ENCODE assay signal across 1 cellular context in genomic region chr1:231603598-231604275, GRCh38.
A peak's percentile ranks its signal among the peaks of the same experiment; 100 is the strongest.
TF ChIP-seq lines count a peak whose summit lies in the region.

No MANE protein-coding gene starts in this region.

TF ChIP-seq in HEK293, 187 proteins besides CTCF, POLR2A, EP300 and RAD21 (continued from another document and continues in another):
- TF ChIP-seq ZNF521 (tag by site-specific recombination; IDR thresholded peaks at IDR 0.05) = no peak
- no peak for TF ChIP-seq OVOL3 (tag by site-specific recombination; IDR thresholded peaks at IDR 0.05)
- TF ChIP-seq KLF17 (tag by site-specific recombination; IDR thresholded peaks at IDR 0.05) = no peak
- TF ChIP-seq RBAK (tag by site-specific recombination; IDR thresholded peaks at IDR 0.05) = no peak
- TF ChIP-seq ZSCAN30 (tag by site-specific recombination; IDR thresholded peaks at IDR 0.05) = peak; percentile 57
- TF ChIP-seq OSR2 (tag by site-specific recombination; IDR thresholded peaks at IDR 0.05) = no peak
- peak; percentile 82; the same call in 1 of the 2 replicates for TF ChIP-seq MZF1 (tag by site-specific recombination; IDR thresholded peaks at IDR 0.05; ENCODE audit: borderline replicate concordance)
- TF ChIP-seq HOXD13 (CRISPR knock-in tag; IDR thresholded peaks at IDR 0.05; ENCODE audit: borderline replicate concordance) = no peak
- no peak for TF ChIP-seq ZNF350 (tag by site-specific recombination; IDR thresholded peaks at IDR 0.05)
- TF ChIP-seq ZFP41 (tag by site-specific recombination; IDR thresholded peaks at IDR 0.05; ENCODE audit: borderline replicate concordance) = no peak
- peak; percentile 50; the same call in 1 of the 2 replicates for TF ChIP-seq ZNF629 (tag by site-specific recombination; IDR thresholded peaks at IDR 0.05)
- TF ChIP-seq ZNF248 (tag by site-specific recombination; IDR thresholded peaks at IDR 0.05) = no peak
- TF ChIP-seq ZNF76 (tag by site-specific recombination; IDR thresholded peaks at IDR 0.05; ENCODE audit: borderline replicate concordance, low read depth) = no peak
- peak; percentile 72 for TF ChIP-seq ZNF335 (tag by site-specific recombination; conservative IDR thresholded peaks at IDR 0.05)
- TF ChIP-seq ZBTB48 (tag by site-specific recombination; IDR thresholded peaks at IDR 0.05) = no peak; the same call in 1 of the 2 replicates
- no peak for TF ChIP-seq ZFP3 (tag by site-specific recombination; IDR thresholded peaks at IDR 0.05; ENCODE audit: low read depth)
- TF ChIP-seq ZNF10 (tag by site-specific recombination; IDR thresholded peaks at IDR 0.05) = no peak; the same call in 1 of the 2 replicates
- no peak for TF ChIP-seq GLI2 (tag by site-specific recombination; IDR thresholded peaks at IDR 0.05; ENCODE audit: borderline replicate concordance, low read depth)
- no peak for TF ChIP-seq ZNF791 (tag by site-specific recombination; IDR thresholded peaks at IDR 0.05)
- no peak for TF ChIP-seq ZBTB21 (tag by site-specific recombination; IDR thresholded peaks at IDR 0.05)
- no peak for TF ChIP-seq ZNF513 (tag by site-specific recombination; IDR thresholded peaks at IDR 0.05)
- TF ChIP-seq PBX3 (CRISPR knock-in tag; IDR thresholded peaks at IDR 0.05) = no peak
- no peak for TF ChIP-seq MYNN (tag by site-specific recombination; IDR thresholded peaks at IDR 0.05; ENCODE audit: borderline replicate concordance)
- peak; percentile 30; the same call in 1 of the 2 replicates for TF ChIP-seq ZBTB8A (tag by site-specific recombination; IDR thresholded peaks at IDR 0.05)
- TF ChIP-seq ZNF404 (tag by site-specific recombination; IDR thresholded peaks at IDR 0.05) = no peak
- no peak for TF ChIP-seq ZNF280D (tag by site-specific recombination; IDR thresholded peaks at IDR 0.05)
- TF ChIP-seq SP2 (tag by site-specific recombination; IDR thresholded peaks at IDR 0.05) = no peak
- no peak for TF ChIP-seq ZNF596 (tag by site-specific recombination; IDR thresholded peaks at IDR 0.05)
- TF ChIP-seq BCL11B (tag by site-specific recombination; IDR thresholded peaks at IDR 0.05; ENCODE audit: low read depth) = no peak
- peak; percentile 69 for TF ChIP-seq SCRT2 (tag by site-specific recombination; IDR thresholded peaks at IDR 0.05)
- TF ChIP-seq ZBTB26 (tag by site-specific recombination; optimal IDR thresholded peaks at IDR 0.05) = no peak
- no peak for TF ChIP-seq ZNF37A (tag by site-specific recombination; IDR thresholded peaks at IDR 0.05)
- no peak for TF ChIP-seq ZNF580 (tag by site-specific recombination; IDR thresholded peaks at IDR 0.05)
- TF ChIP-seq ZNF133 (tag by site-specific recombination; IDR thresholded peaks at IDR 0.05) = no peak
- TF ChIP-seq ZNF302 (tag by site-specific recombination; IDR thresholded peaks at IDR 0.05; ENCODE audit: low read depth) = no peak
- no peak for TF ChIP-seq ZNF175 (tag by site-specific recombination; IDR thresholded peaks at IDR 0.05)
- no peak for TF ChIP-seq REPIN1 (tag by site-specific recombination; IDR thresholded peaks at IDR 0.05; ENCODE audit: low read depth)
- TF ChIP-seq ZNF776 (tag by site-specific recombination; IDR thresholded peaks at IDR 0.05; ENCODE audit: borderline replicate concordance) = no peak
- TF ChIP-seq ZNF48 (tag by site-specific recombination; IDR thresholded peaks at IDR 0.05) = no peak
- TF ChIP-seq ZNF560 (tag by site-specific recombination; IDR thresholded peaks at IDR 0.05; ENCODE audit: borderline replicate concordance) = no peak
- TF ChIP-seq PATZ1 (tag by site-specific recombination; IDR thresholded peaks at IDR 0.05) = no peak
- no peak for TF ChIP-seq HIC1 (tag by site-specific recombination; IDR thresholded peaks at IDR 0.05)
- no peak for TF ChIP-seq MEIS1 (CRISPR knock-in tag; IDR thresholded peaks at IDR 0.05; ENCODE audit: borderline replicate concordance)
- no peak for TF ChIP-seq HOXA7 (CRISPR knock-in tag; IDR thresholded peaks at IDR 0.05; ENCODE audit: borderline replicate concordance)
- TF ChIP-seq GLI4 (tag by site-specific recombination; IDR thresholded peaks at IDR 0.05) = no peak
- no peak for TF ChIP-seq EGR2 (tag by site-specific recombination; IDR thresholded peaks at IDR 0.05; ENCODE audit: low read depth)
- peak; percentile 67 for TF ChIP-seq ZNF18 (tag by site-specific recombination; IDR thresholded peaks at IDR 0.05)
- TF ChIP-seq ZBTB44 (tag by site-specific recombination; IDR thresholded peaks at IDR 0.05) = peak; percentile 22; the same call in 1 of the 2 replicates
- no peak for TF ChIP-seq ZNF677 (tag by site-specific recombination; IDR thresholded peaks at IDR 0.05)
- TF ChIP-seq KLF1 (tag by site-specific recombination; IDR thresholded peaks at IDR 0.05) = no peak
